ENCODE assay signal across 14 cellular contexts in genomic region chr11:35076201-35077100, GRCh38.
A peak's percentile ranks its signal among the peaks of the same experiment; 100 is the strongest.
DNase-seq lines count a peak whose midpoint lies in the region; ATAC-seq, FAIRE-seq and TF ChIP-seq lines count a peak whose summit lies in the region.
"Had no signal": no experiment of that assay in that cellular context is flagged by ENCODE, and none has a peak within 500 bp of the region (broad histone marks: within the 10 kb centered on the region; RNA-seq: fewer than 3 reads in every experiment).

No MANE protein-coding gene starts in this region.

- peak overlapping the region; percentile 53 to 98 (median 98) for H3K27ac Mint-ChIP-seq in CD4-positive, alpha-beta memory T cell
- no peak overlapping the region for H3K27ac Mint-ChIP-seq in Calu3 (ENCODE audit: unreplicated experiment)

- no peak overlapping the region for H2AK9ac ChIP-seq in IMR-90 (replicated peaks; ENCODE audit: low read depth, low read length, poor library complexity)

- no CpG with 5 or more reads among the region's 4 CpGs for WGBS in IMR-90 (ENCODE audit: extremely low coverage in 2 of 2, insufficient read length in 1 of 2), 2 experiments
- WGBS in K562 (ENCODE audit: insufficient coverage, low coverage, missing lambda C conversion rate): 16% methylated on average over 4 of the region's 4 CpGs
- WGBS in mesendoderm (ENCODE audit: extremely low coverage, insufficient coverage, low lambda C conversion rate): no CpG with 5 or more reads among the region's 4 CpGs

- TF ChIP-seq EP300 in K562 (IDR thresholded peaks at IDR 0.05; ENCODE audit: low read length): no peak

- no peak overlapping the region; the same call in 1 of the 2 replicates for H3K4ac ChIP-seq in IMR-90 (ENCODE audit: low read depth, low read length)
- H3K4ac ChIP-seq in mesendoderm (ENCODE audit: low read depth, low read length): no peak overlapping the region

- peak overlapping the region; percentile 52; the same call in 2 of the 3 replicates for H2BK15ac ChIP-seq in IMR-90 (ENCODE audit: low read depth, low read length)
- H2BK15ac ChIP-seq in mesendoderm (replicated peaks; ENCODE audit: low read depth): no peak overlapping the region

- no peak for DNase-seq in CD4-positive, alpha-beta memory T cell
- no peak for DNase-seq in IMR-90
- DNase-seq in K562 (ENCODE audit: extremely low read depth in 1 of 4, low spot score in 3 of 4): no peak
- DNase-seq in mesendoderm: no peak
- no peak for DNase-seq in Calu3
- no peak for DNase-seq in substantia nigra (lab: John Stamatoyannopoulos, UW)
- DNase-seq in DMS79 treated with DMSO at 0.1 percent for 48 hours (lab: John Stamatoyannopoulos, UW): no peak
- DNase-seq: activated T-cell treated with anti-CD3 and anti-CD28 coated beads for 4 hours, Caco-2, HCEC 1CT, NCI-H1417 treated with DMSO at 0.1 percent for 48 hours, NCI-H510A treated with DMSO at 0.1 percent for 48 hours, right cardiac atrium had no signal

- peaks cover 84% of the 10 kb centered on the region for H3K4me1 ChIP-seq in CD4-positive, alpha-beta memory T cell (ENCODE audit: insufficient read depth, low read length)
- H3K4me1 ChIP-seq in IMR-90 (ENCODE audit: control insufficient read depth, insufficient read depth, low read length) (peaks cover 14% of the 10 kb centered on the region), K562 (replicated peaks in 1 of 2; ENCODE audit: control insufficient read depth in 2 of 2, insufficient read depth in 2 of 2, low read length in 2 of 2) (peaks cover 0 to 10% of the 10 kb centered on the region in 2 experiments; a peak in 2 of 5 replicates), mesendoderm (ENCODE audit: control insufficient read depth, low read depth, low read length) (no peaks in the 10 kb centered on the region)
- H3K4me1 ChIP-seq: Caco-2 had no signal

- no peak overlapping the region for H4K91ac ChIP-seq in IMR-90 (ENCODE audit: insufficient read depth, low read depth, low read length)

- peak overlapping the region; percentile 82 for H2AK5ac ChIP-seq in IMR-90 (ENCODE audit: low read depth, low read length)
- no peak overlapping the region for H2AK5ac ChIP-seq in mesendoderm (ENCODE audit: low read length)

- no peak for TF ChIP-seq RAD21 in IMR-90 (IDR thresholded peaks at IDR 0.05; ENCODE audit: low read length)
- no peak for TF ChIP-seq RAD21 in K562 (CRISPR knock-in tag; conservative IDR thresholded peaks at IDR 0.05 in 1 of 2, IDR thresholded peaks at IDR 0.05 in 1 of 2)

- H3K36me3 ChIP-seq in CD4-positive, alpha-beta memory T cell (ENCODE audit: insufficient read depth, low read length): no peaks in the 10 kb centered on the region
- H3K36me3 ChIP-seq in IMR-90 (ENCODE audit: control insufficient read depth, insufficient read depth, low read length) (no peaks in the 10 kb centered on the region), K562 (ENCODE audit: control insufficient read depth, insufficient read depth, low read length) (no peaks in the 10 kb centered on the region), mesendoderm (ENCODE audit: control insufficient read depth, insufficient read depth, low read length) (no peaks in the 10 kb centered on the region)
- H3K36me3 ChIP-seq: suprapubic skin had no signal

- peak overlapping the region; percentile 35; the same call in 1 of the 2 replicates for H3K14ac ChIP-seq in IMR-90 (replicated peaks; ENCODE audit: low read depth, low read length)

- peak overlapping the region in 7 of 8 donors; percentile 2 to 74 (median 40) for H3K4me3 Mint-ChIP-seq in CD4-positive, alpha-beta memory T cell
- H3K4me3 Mint-ChIP-seq in Calu3 (ENCODE audit: low read depth, unreplicated experiment): no peak overlapping the region

- no peak for FAIRE-seq in K562 (lab: Jason Lieb, UNC)

- H2BK120ac ChIP-seq in IMR-90 (ENCODE audit: low read depth, low read length) (peak overlapping the region; percentile 57), mesendoderm (ENCODE audit: low read depth, low read length) (no peak overlapping the region)

- no peaks in the 10 kb centered on the region for H3K27me3 ChIP-seq in CD4-positive, alpha-beta memory T cell (ENCODE audit: insufficient read depth, low read length)
- no peaks in the 10 kb centered on the region for H3K27me3 ChIP-seq in IMR-90 (ENCODE audit: control insufficient read depth, insufficient read depth, low read length)
- H3K27me3 ChIP-seq in K562 (ENCODE audit: control insufficient read depth in 2 of 2, insufficient read depth in 2 of 2, low read length in 2 of 2): no peaks in the 10 kb centered on the region
- H3K27me3 ChIP-seq in mesendoderm (ENCODE audit: insufficient read depth, low read length, poor library complexity): no peaks in the 10 kb centered on the region
- H3K27me3 ChIP-seq: suprapubic skin had no signal

- H3K36me3 Mint-ChIP-seq in CD4-positive, alpha-beta memory T cell: no peaks in the 10 kb centered on the region
- H3K36me3 Mint-ChIP-seq in Calu3 (ENCODE audit: insufficient read depth, unreplicated experiment): peaks cover under 1% of the 10 kb centered on the region

- H3K23ac ChIP-seq in IMR-90 (ENCODE audit: low read depth, low read length): no peak overlapping the region
- H3K23ac ChIP-seq in mesendoderm (ENCODE audit: low read length): no peak overlapping the region

- peaks cover 8% of the 10 kb centered on the region; the same call in 1 of the 2 replicates for H3K9me1 ChIP-seq in IMR-90 (ENCODE audit: insufficient read depth, low read length)
- no peaks in the 10 kb centered on the region for H3K9me1 ChIP-seq in K562 (ENCODE audit: control insufficient read depth, insufficient read depth, low read length)

- H3K79me1 ChIP-seq in IMR-90 (ENCODE audit: low read depth in 1 of 2, low read length in 2 of 2): peaks cover 0 to 10% of the 10 kb centered on the region in 2 experiments; a peak in 2 of 4 replicates
- no peaks in the 10 kb centered on the region for H3K79me1 ChIP-seq in mesendoderm (ENCODE audit: low read length)

- H4K8ac ChIP-seq in IMR-90 (ENCODE audit: low read depth in 2 of 2, low read length in 2 of 2): no peak overlapping the region
- H4K8ac ChIP-seq in mesendoderm (ENCODE audit: low read depth, low read length): no peak overlapping the region

- H4K5ac ChIP-seq in IMR-90 (ENCODE audit: low read depth, low read length) (no peak overlapping the region), mesendoderm (ENCODE audit: low read length) (peak overlapping the region; percentile 13)

- dilution Hi-C loops in IMR-90 (cut with HindIII; ENCODE audit: low sequenced_read_pairs, unreplicated experiment): no loop called here

- POLR2A ChIA-PET in CD4-positive, alpha-beta memory T cell (lab: Charles Lee; ENCODE audit: partially characterized antibody): interaction anchor here (0.7 to 13.5 kb wide), 10 partner anchors 10 to 91 kb away, joined by 3 to 253 read pairs (median 11); partner anchors contain the start of gene CD44
- POLR2A ChIA-PET in IMR-90 (lab: Charles Lee; ENCODE audit: unreplicated experiment) (no interaction called here), K562 (lab: Yijun Ruan, JAX) (no interaction called here)

- no peaks in the 10 kb centered on the region for H3K9me3 ChIP-seq in CD4-positive, alpha-beta memory T cell (ENCODE audit: control insufficient read depth in 1 of 2, low read length in 2 of 2)
- H3K9me3 ChIP-seq in IMR-90 (ENCODE audit: control insufficient read depth, insufficient read depth, low read length) (no peaks in the 10 kb centered on the region), K562 (replicated peaks; ENCODE audit: control insufficient read depth, insufficient read depth, low read depth, low read length) (no peaks in the 10 kb centered on the region)
- H3K9me3 ChIP-seq: Caco-2, suprapubic skin had no signal

- BruUV-seq in IMR-90 (replicated peaks; lab: Mats Ljungman, UMichigan) (no TSS peak), K562 (replicated peaks; lab: Mats Ljungman, UMichigan) (no TSS peak), Calu3 (replicated peaks; lab: Mats Ljungman, UMichigan) (no TSS peak)

- TF ChIP-seq POLR2A in IMR-90 (IDR thresholded peaks at IDR 0.05; ENCODE audit: low read depth, low read length) (no peak), K562 (conservative IDR thresholded peaks at IDR 0.05) (no peak)

- H2AFZ ChIP-seq in IMR-90 (replicated peaks; ENCODE audit: low read length, poor library complexity) (no peak overlapping the region), K562 (ENCODE audit: low read depth, low read length) (0 out of 2 replicates have a peak overlapping the region, but pooled peaks have one; percentile 0)

- TF ChIP-seq CTCF in IMR-90 (conservative IDR thresholded peaks at IDR 0.05; ENCODE audit: low read depth, low read length) (no peak), K562 (IDR thresholded peaks at IDR 0.05 in 2 of 3, conservative IDR thresholded peaks at IDR 0.05 in 1 of 3; ENCODE audit: insufficient read depth in 2 of 3, low read depth in 1 of 3, low read length in 3 of 3) (no peak), Calu3 (IDR thresholded peaks at IDR 0.05; ENCODE audit: unreplicated experiment) (no peak)

- H3K56ac ChIP-seq in IMR-90 (ENCODE audit: extremely low read depth, insufficient read depth, low read length) (no peak overlapping the region), mesendoderm (ENCODE audit: low read length) (no peak overlapping the region)

- intact Hi-C loops in CD4-positive, alpha-beta memory T cell (cut with micrococcal nuclease): no loop called here
- intact Hi-C loops in IMR-90 (cut with micrococcal nuclease): no loop called here
- intact Hi-C loops in K562 (cut with micrococcal nuclease): no loop called here
- intact Hi-C loops in Calu3 (cut with micrococcal nuclease; ENCODE audit: unreplicated experiment): no loop called here

- H2BK5ac ChIP-seq in IMR-90 (ENCODE audit: low read depth, low read length, poor library complexity, severe bottlenecking) (no peak overlapping the region), mesendoderm (ENCODE audit: low read length) (no peak overlapping the region)

- no peak overlapping the region for H3K4me2 ChIP-seq in IMR-90 (ENCODE audit: low read depth, low read length)
- H3K4me2 ChIP-seq in K562 (ENCODE audit: insufficient read depth, low read length): no peak overlapping the region
- no peak overlapping the region for H3K4me2 ChIP-seq in mesendoderm (ENCODE audit: low read length)

- no peak overlapping the region for H3K4me3 ChIP-seq in CD4-positive, alpha-beta memory T cell (ENCODE audit: low read length in 2 of 2)
- no peak overlapping the region for H3K4me3 ChIP-seq in IMR-90 (ENCODE audit: insufficient read depth, low read depth, low read length)
- no peak overlapping the region for H3K4me3 ChIP-seq in K562
- no peak overlapping the region for H3K4me3 ChIP-seq in mesendoderm (ENCODE audit: low read length)
- H3K4me3 ChIP-seq: suprapubic skin had no signal

- no peak for ATAC-seq in IMR-90 (ENCODE audit: low read depth)
- no peak for ATAC-seq in K562

- in situ Hi-C loops in IMR-90 (cut with MboI; ENCODE audit: low sequenced_read_pairs): no loop called here
- in situ Hi-C loops in K562 (cut with MboI): no loop called here

- H3K18ac ChIP-seq in IMR-90 (ENCODE audit: low read depth, low read length) (no peak overlapping the region), mesendoderm (ENCODE audit: low read length) (no peak overlapping the region)

- CTCF ChIA-PET in CD4-positive, alpha-beta memory T cell (lab: Charles Lee; ENCODE audit: partially characterized antibody): interaction anchor here (1.1 to 3.0 kb wide), 4 partner anchors 31 to 89 kb away, joined by 3 to 15 read pairs (median 8); no protein-coding TSS in a partner anchor
- CTCF ChIA-PET in IMR-90 (lab: Yijun Ruan, JAX) (interaction anchor here (1.0 kb wide), 1 partner anchor 11 kb away, joined by 3 read pairs; no protein-coding TSS in a partner anchor), K562 (lab: Yijun Ruan, JAX; ENCODE audit: low intra/inter-chr PET ratio) (no interaction called here), Calu3 (lab: Charles Lee) (no interaction called here)

- no peaks in the 10 kb centered on the region for H4K20me1 ChIP-seq in IMR-90 (ENCODE audit: insufficient read depth, low read length)
- H4K20me1 ChIP-seq in K562 (replicated peaks; ENCODE audit: control insufficient read depth, insufficient read depth, low read length): no peaks in the 10 kb centered on the region

- peak overlapping the region; percentile 44 for H3K27ac ChIP-seq in CD4-positive, alpha-beta memory T cell (ENCODE audit: low read depth, low read length)
- H3K27ac ChIP-seq in IMR-90 (ENCODE audit: insufficient read depth, low read length) (no peak overlapping the region), K562 (ENCODE audit: extremely low read depth, low read depth, low read length) (no peak overlapping the region), mesendoderm (ENCODE audit: low read depth, low read length) (no peak overlapping the region), substantia nigra (ENCODE audit: low read depth, low read length, poor library complexity, severe bottlenecking) (no peak overlapping the region)
- H3K27ac ChIP-seq: suprapubic skin had no signal

- H2BK20ac ChIP-seq in IMR-90 (ENCODE audit: low read depth, low read length): peak overlapping the region; percentile 53; the same call in 1 of the 2 replicates

- peaks cover 0 to 2% (median 0%) of the 10 kb centered on the region in 8 donors for H3K9me3 Mint-ChIP-seq in CD4-positive, alpha-beta memory T cell
- H3K9me3 Mint-ChIP-seq in Calu3 (ENCODE audit: low read depth, unreplicated experiment): peaks cover 6% of the 10 kb centered on the region

- no peaks in the 10 kb centered on the region for H3K27me3 Mint-ChIP-seq in CD4-positive, alpha-beta memory T cell
- H3K27me3 Mint-ChIP-seq in Calu3 (ENCODE audit: unreplicated experiment): no peaks in the 10 kb centered on the region

- peaks cover 60 to 91% (median 74%) of the 10 kb centered on the region in 4 donors for H3K4me1 Mint-ChIP-seq in CD4-positive, alpha-beta memory T cell
- peaks cover 26% of the 10 kb centered on the region for H3K4me1 Mint-ChIP-seq in Calu3 (ENCODE audit: low read depth, unreplicated experiment)

- H3K79me2 ChIP-seq in K562 (ENCODE audit: control insufficient read depth, insufficient read depth, low read length) (no peaks in the 10 kb centered on the region), mesendoderm (ENCODE audit: control insufficient read depth, insufficient read depth, low read length) (no peaks in the 10 kb centered on the region)

- H3K9ac ChIP-seq in IMR-90 (ENCODE audit: low read depth, low read length) (no peak overlapping the region), K562 (ENCODE audit: insufficient read depth in 1 of 2, low read depth in 2 of 2, low read length in 2 of 2) (no peak overlapping the region), mesendoderm (ENCODE audit: low read length) (no peak overlapping the region)

Comparison
In these comparisons a context has a peak if more than half of its experiments do, and no peak if none do; other contexts are left out.
1. CTCF ChIA-PET loops: an anchor here in CD4-positive, alpha-beta memory T cell (1.1 to 3.0 kb wide) and IMR-90 (1.0 kb wide); none called in K562 and Calu3.